In the genomic region with DNA sequence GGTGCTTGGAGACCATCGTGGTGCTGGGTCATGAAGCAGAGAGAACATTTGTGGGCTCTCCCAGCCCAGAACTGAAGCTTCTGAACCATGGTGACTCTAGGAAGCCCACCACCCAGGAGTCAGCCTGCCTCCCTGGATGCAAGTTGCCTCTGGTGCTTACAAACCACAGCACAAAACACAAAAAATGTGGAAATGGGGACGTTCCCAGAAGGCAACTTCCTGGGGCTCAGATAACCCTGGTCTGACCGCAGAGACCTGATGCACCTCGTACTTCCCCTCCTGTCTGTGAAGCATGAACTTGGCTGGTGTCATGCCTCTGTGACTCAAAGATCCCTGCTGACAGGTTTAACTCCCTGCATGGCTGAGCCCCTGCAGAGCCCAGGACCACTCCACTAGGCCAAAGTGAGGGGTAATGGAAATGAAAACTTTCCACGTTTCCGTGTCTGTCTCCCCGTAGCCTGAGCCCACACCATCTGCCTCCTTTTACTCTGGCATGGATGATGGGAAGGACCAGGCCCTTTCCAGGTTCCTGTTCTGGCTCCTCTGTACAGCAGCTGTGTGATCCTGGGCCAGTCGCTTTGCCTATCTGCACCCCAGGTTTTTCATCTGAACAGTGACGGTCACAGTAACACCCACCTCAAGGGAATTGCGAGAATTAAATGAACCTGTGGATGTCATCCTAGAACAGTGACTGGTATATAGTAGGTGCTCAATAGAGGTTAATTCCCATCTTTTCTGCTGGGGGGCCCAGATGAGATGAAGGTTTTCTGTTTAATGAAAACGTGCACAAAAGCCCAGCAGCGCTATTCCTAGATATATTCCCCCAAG, we compare ENCODE assay signal across 9 cellular contexts. TPM values are rescaled to one million over a fixed set of nuclear protein-coding genes. Genes with fewer than 3 reads are reported as not detected.
DNase-seq lines count a peak whose midpoint lies in the region; ATAC-seq, FAIRE-seq and TF ChIP-seq lines count a peak whose summit lies in the region.
"Had no signal": no experiment of that assay in that cellular context is flagged by ENCODE, and none has a peak within 500 bp of the region (broad histone marks: within the 10 kb centered on the region; RNA-seq: fewer than 3 reads in every experiment).

No MANE protein-coding gene starts in this region.

- TF ChIP-seq CTCF in DND-41 (IDR thresholded peaks at IDR 0.05; ENCODE audit: borderline replicate concordance, extremely low read depth, low read length, poor library complexity, severe bottlenecking) (no peak), WERI-Rb-1 (IDR thresholded peaks at IDR 0.05; ENCODE audit: low read depth, low read length) (no peak)

- H3K4me2 ChIP-seq in DND-41 (ENCODE audit: insufficient read depth, low read length): no peak overlapping the region

- H3K36me3 ChIP-seq in DND-41 (ENCODE audit: insufficient read depth, low read length) (no peaks in the 10 kb centered on the region), thymus (ENCODE audit: control insufficient read depth, insufficient read depth) (no peaks in the 10 kb centered on the region), WERI-Rb-1 (no peaks in the 10 kb centered on the region)

- H3K79me2 ChIP-seq in DND-41 (ENCODE audit: insufficient read depth, low read length): no peaks in the 10 kb centered on the region

- H3K36me3 Mint-ChIP-seq in activated T-helper 2 cell treated with anti-CD3 and anti-CD28 coated beads, Interferon-gamma antibody, Interleukin-2, Interleukin-4, amounts not matched to agents 10 μg/mL and 5 μg/mL and 100 μg/mL, durations not matched to agents 14 hours and 24 hours and 36 hours (ENCODE audit: low read depth): peaks cover 41% of the 10 kb centered on the region

- H3K4me3 ChIP-seq in DND-41 (ENCODE audit: low read depth in 1 of 2, low read length in 2 of 2) (no peak overlapping the region), thymus (ENCODE audit: low read length) (no peak overlapping the region), WERI-Rb-1 (ENCODE audit: low read depth, low read length) (no peak overlapping the region)

- 86% methylated on average over 12 of the region's 12 CpGs for WGBS in thymus

- H3K27ac Mint-ChIP-seq in activated T-helper 2 cell treated with anti-CD3 and anti-CD28 coated beads, Interferon-gamma antibody, Interleukin-2, Interleukin-4, amounts not matched to agents 10 μg/mL and 5 μg/mL and 100 μg/mL, durations not matched to agents 14 hours and 24 hours and 36 hours: peak overlapping the region; percentile 84

- no peaks in the 10 kb centered on the region; the same call in 1 of the 2 replicates for H4K20me1 ChIP-seq in DND-41 (ENCODE audit: insufficient read depth, low read length)

- H3K27me3 Mint-ChIP-seq in activated T-helper 2 cell treated with anti-CD3 and anti-CD28 coated beads, Interferon-gamma antibody, Interleukin-2, Interleukin-4, amounts not matched to agents 10 μg/mL and 5 μg/mL and 100 μg/mL, durations not matched to agents 14 hours and 24 hours and 36 hours (ENCODE audit: low read depth): no peaks in the 10 kb centered on the region

- H3K9me3 Mint-ChIP-seq in activated T-helper 2 cell treated with anti-CD3 and anti-CD28 coated beads, Interferon-gamma antibody, Interleukin-2, Interleukin-4, amounts not matched to agents 10 μg/mL and 5 μg/mL and 100 μg/mL, durations not matched to agents 14 hours and 24 hours and 36 hours: no peaks in the 10 kb centered on the region

- H3K27me3 ChIP-seq in DND-41 (ENCODE audit: insufficient read depth, low read length, poor library complexity) (no peaks in the 10 kb centered on the region), thymus (ENCODE audit: control insufficient read depth, insufficient read depth) (no peaks in the 10 kb centered on the region), WERI-Rb-1 (ENCODE audit: insufficient read depth, low read depth, severe bottlenecking) (no peaks in the 10 kb centered on the region)

- no peak overlapping the region for H3K4me3 Mint-ChIP-seq in activated T-helper 2 cell treated with anti-CD3 and anti-CD28 coated beads, Interferon-gamma antibody, Interleukin-2, Interleukin-4, amounts not matched to agents 10 μg/mL and 5 μg/mL and 100 μg/mL, durations not matched to agents 14 hours and 24 hours and 36 hours (ENCODE audit: low read depth)

- no peak overlapping the region for H3K27ac ChIP-seq in DND-41 (ENCODE audit: low read length)
- peak overlapping the region; percentile 9 for H3K27ac ChIP-seq in thymus (ENCODE audit: low read depth)
- H3K27ac ChIP-seq in WERI-Rb-1: no peak overlapping the region

- intact Hi-C loops in activated T-helper 2 cell treated with anti-CD3 and anti-CD28 coated beads, Interferon-gamma antibody, Interleukin-2, Interleukin-4, amounts not matched to agents 10 μg/mL and 5 μg/mL and 100 μg/mL, durations not matched to agents 14 hours and 24 hours and 36 hours (cut with micrococcal nuclease): loop anchor here (1.0 to 2.0 kb wide), 2 partner anchors 10 to 20 kb away; no protein-coding TSS in a partner anchor

- DNase-seq in DND-41: no peak
- peak; percentile 23 to 31 for DNase-seq in Kasumi-1 (lab: John Stamatoyannopoulos, UW)
- no peak for DNase-seq in activated T-helper 2 cell treated with anti-CD3 and anti-CD28 coated beads, Interferon-gamma antibody, Interleukin-2, Interleukin-4, amounts not matched to agents 10 μg/mL and 5 μg/mL and 100 μg/mL, durations not matched to agents 14 hours and 24 hours and 36 hours (ENCODE audit: low spot score)
- DNase-seq in WERI-Rb-1: no peak
- DNase-seq in frontal cortex (ENCODE audit: low spot score in 2 of 2): no peak
- no peak for DNase-seq in kidney glomerular epithelial cell (lab: John Stamatoyannopoulos, UW)

- peaks cover 52% of the 10 kb centered on the region for H3K4me1 Mint-ChIP-seq in activated T-helper 2 cell treated with anti-CD3 and anti-CD28 coated beads, Interferon-gamma antibody, Interleukin-2, Interleukin-4, amounts not matched to agents 10 μg/mL and 5 μg/mL and 100 μg/mL, durations not matched to agents 14 hours and 24 hours and 36 hours (ENCODE audit: low read depth)

- no peak overlapping the region for H2AFZ ChIP-seq in DND-41 (ENCODE audit: low read depth, low read length)

- H3K4me1 ChIP-seq in DND-41 (ENCODE audit: insufficient read depth, low read length): no peaks in the 10 kb centered on the region
- peaks cover 8% of the 10 kb centered on the region for H3K4me1 ChIP-seq in thymus (ENCODE audit: control insufficient read depth, insufficient read depth, low read length)

- H3K9me3 ChIP-seq in DND-41 (ENCODE audit: insufficient read depth, low read length, severe bottlenecking) (no peaks in the 10 kb centered on the region), thymus (ENCODE audit: control insufficient read depth) (no peaks in the 10 kb centered on the region), WERI-Rb-1 (ENCODE audit: severe bottlenecking) (no peaks in the 10 kb centered on the region)

- no peak for FAIRE-seq in frontal cortex (lab: Jason Lieb, UNC)
- FAIRE-seq: G401.6 had no signal

- ATAC-seq in DND-41 (ENCODE audit: insufficient read depth, low read depth): peak; percentile 52; the same call in 1 of the 3 replicates
- peak; percentile 61 for ATAC-seq in GM21526 (IDR thresholded peaks at IDR 0.05; ENCODE audit: low FRiP score, unreplicated experiment)

- H3K9ac ChIP-seq in DND-41 (ENCODE audit: low read depth, low read length): no peak overlapping the region

RNA-seq across cellular contexts. Expression of a gene that starts 57.7 kb away (rescaled TPM):
- total RNA-seq in activated T-helper 2 cell treated with anti-CD3 and anti-CD28 coated beads, Interferon-gamma antibody, Interleukin-2, Interleukin-4, amounts not matched to agents 10 μg/mL and 5 μg/mL and 100 μg/mL, durations not matched to agents 14 hours and 24 hours and 36 hours: 109 and 111 TPM in 2 replicates
- 13.8 TPM for polyA plus RNA-seq in thymus
- 10.6 TPM for total RNA-seq in frontal cortex

Comparison
In these comparisons a context has a peak if more than half of its experiments do, and no peak if none do; other contexts are left out.
1. DNase-seq: peak in Kasumi-1 (2 of 2); none in DND-41 (single experiment), activated T-helper 2 cell treated with anti-CD3 and anti-CD28 coated beads, Interferon-gamma antibody, Interleukin-2, Interleukin-4, amounts not matched to agents 10 μg/mL and 5 μg/mL and 100 μg/mL, durations not matched to agents 14 hours and 24 hours and 36 hours (single experiment), WERI-Rb-1 (single experiment), frontal cortex (0 of 2) and kidney glomerular epithelial cell (single experiment).